Comparison of ENCODE assay signal across 22 cellular contexts in genomic region chr7:28369523-28369922, GRCh38. TPM values are rescaled to one million over a fixed set of nuclear protein-coding genes. Genes with fewer than 3 reads are reported as not detected.
DNase-seq lines count a peak whose midpoint lies in the region; ATAC-seq, FAIRE-seq and TF ChIP-seq lines count a peak whose summit lies in the region.
"Had no signal": no experiment of that assay in that cellular context is flagged by ENCODE, and none has a peak within 500 bp of the region (broad histone marks: within the 10 kb centered on the region; RNA-seq: fewer than 3 reads in every experiment).

No MANE protein-coding gene starts in this region.

- no peak overlapping the region for H3K27ac ChIP-seq in HEK293 (ENCODE audit: extremely low read depth, low read depth, low read length)
- H3K27ac ChIP-seq: GM23248 had no signal

- POLR2A ChIA-PET in HEK293 (lab: Yijun Ruan, JAX), result no interaction called here
- POLR2A ChIA-PET in WTC11 (lab: Charles Lee), result no interaction called here

- CTCF ChIA-PET in HEK293 (lab: Yijun Ruan, JAX), result interaction anchor here (0.7 kb wide), 1 partner anchor 235 kb away, joined by 3 read pairs; no protein-coding TSS in a partner anchor
- CTCF ChIA-PET in WTC11 (lab: Charles Lee), result no interaction called here

- H3K4me1 ChIP-seq in BE2C (peaks cover 11% of the 10 kb centered on the region), HEK293 (ENCODE audit: control insufficient read depth, insufficient read depth, low read length) (no peaks in the 10 kb centered on the region)

- H3K27me3 Mint-ChIP-seq in WTC11 (ENCODE audit: low read depth), result no peaks in the 10 kb centered on the region

- H3K27me3 ChIP-seq in BE2C, result no peaks in the 10 kb centered on the region

- DNase-seq in BE2C (peak; percentile 47), left kidney (ENCODE audit: low read depth, low spot score) (peak; percentile 35), urothelium cell line (ENCODE audit: low spot score) (no peak), WTC11 (ENCODE audit: low spot score) (no peak)
- DNase-seq: C1 segment of cervical spinal cord; CD4-positive, CD25-positive, alpha-beta regulatory T cell; CD8-positive, alpha-beta memory T cell; COR-L47; DMS 273 treated with DMSO at 0.1 percent for 48 hours; DMS53; DND-41; EL; GM23248; HCEC 1CT; HFFc6; IMR-90 had no signal

- TF ChIP-seq CTCF in BE2C (IDR thresholded peaks at IDR 0.05; ENCODE audit: low read depth, low read length), result no peak
- TF ChIP-seq CTCF in HEK293 (tag by site-specific recombination; IDR thresholded peaks at IDR 0.05), result no peak
- no peak for TF ChIP-seq CTCF in WTC11 (IDR thresholded peaks at IDR 0.05)

- H3K9me3 Mint-ChIP-seq in WTC11, result peaks cover 11% of the 10 kb centered on the region

- H3K36me3 ChIP-seq in BE2C, result no peaks in the 10 kb centered on the region
- no peaks in the 10 kb centered on the region for H3K36me3 ChIP-seq in HEK293 (ENCODE audit: control insufficient read depth in 2 of 2, insufficient read depth in 1 of 2, low read length in 2 of 2)

- H3K36me3 Mint-ChIP-seq in WTC11, result peaks cover 6% of the 10 kb centered on the region

- H3K4me1 Mint-ChIP-seq in WTC11, result no peaks in the 10 kb centered on the region; the same call in 1 of the 2 replicates
- H3K4me1 Mint-ChIP-seq: B cell; CD4-positive, CD25-positive, alpha-beta regulatory T cell; CD8-positive, alpha-beta memory T cell had no signal

- H3K9me3 ChIP-seq in BE2C (no peaks in the 10 kb centered on the region), HEK293 (ENCODE audit: control insufficient read depth, insufficient read depth, low read depth, low read length) (no peaks in the 10 kb centered on the region)

- H3K27ac Mint-ChIP-seq in WTC11, result no peak overlapping the region
- H3K27ac Mint-ChIP-seq: B cell; CD4-positive, CD25-positive, alpha-beta regulatory T cell; CD8-positive, alpha-beta memory T cell; HFFc6 had no signal

- no peak overlapping the region for H3K4me3 Mint-ChIP-seq in WTC11
- H3K4me3 Mint-ChIP-seq: B cell; CD4-positive, CD25-positive, alpha-beta regulatory T cell; CD8-positive, alpha-beta memory T cell; HFFc6 had no signal

- ATAC-seq in HG03520 (IDR thresholded peaks at IDR 0.05; ENCODE audit: unreplicated experiment), result no peak
- no peak for ATAC-seq in WTC11
- ATAC-seq: GM12878 had no signal

- H3K4me3 ChIP-seq in BE2C (ENCODE audit: low read depth, low read length) (no peak overlapping the region), HEK293 (ENCODE audit: low read depth, low read length) (no peak overlapping the region)
- H3K4me3 ChIP-seq: GM12878, GM23248 had no signal

- FAIRE-seq in urothelium cell line (lab: Jason Lieb, UNC), result peak; percentile 59
- FAIRE-seq: GM12878, H54, HTR-8/SVneo had no signal

TF ChIP-seq in HEK293, 187 proteins besides CTCF, POLR2A, EP300 and RAD21:
- TF ChIP-seq SCRT2 (tag by site-specific recombination; IDR thresholded peaks at IDR 0.05) (no peak), OSR2 (tag by site-specific recombination; IDR thresholded peaks at IDR 0.05) (peak; percentile 33; the same call in 1 of the 2 replicates), KLF17 (tag by site-specific recombination; IDR thresholded peaks at IDR 0.05) (no peak)

TF ChIP-seq in WTC11, 78 proteins besides CTCF, POLR2A, EP300 and RAD21 (continues in another document):
- TF ChIP-seq ZNF232 (CRISPR knock-in tag; IDR thresholded peaks at IDR 0.05), result no peak
- TF ChIP-seq ERG (CRISPR knock-in tag; IDR thresholded peaks at IDR 0.05), result no peak
- TF ChIP-seq HMGA2 (CRISPR knock-in tag; IDR thresholded peaks at IDR 0.05), result no peak
- TF ChIP-seq, protein P1, sequence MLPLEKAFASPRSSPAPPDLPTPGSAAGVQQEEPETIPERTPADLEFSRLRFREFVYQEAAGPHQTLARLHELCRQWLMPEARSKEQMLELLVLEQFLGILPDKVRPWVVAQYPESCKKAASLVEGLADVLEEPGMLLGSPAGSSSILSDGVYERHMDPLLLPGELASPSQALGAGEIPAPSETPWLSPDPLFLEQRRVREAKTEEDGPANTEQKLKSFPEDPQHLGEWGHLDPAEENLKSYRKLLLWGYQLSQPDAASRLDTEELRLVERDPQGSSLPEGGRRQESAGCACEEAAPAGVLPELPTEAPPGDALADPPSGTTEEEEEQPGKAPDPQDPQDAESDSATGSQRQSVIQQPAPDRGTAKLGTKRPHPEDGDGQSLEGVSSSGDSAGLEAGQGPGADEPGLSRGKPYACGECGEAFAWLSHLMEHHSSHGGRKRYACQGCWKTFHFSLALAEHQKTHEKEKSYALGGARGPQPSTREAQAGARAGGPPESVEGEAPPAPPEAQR (CRISPR knock-in tag; IDR thresholded peaks at IDR 0.05), result no peak
- no peak for TF ChIP-seq ZNF281 (CRISPR knock-in tag; IDR thresholded peaks at IDR 0.05)
- TF ChIP-seq NR1H2 (CRISPR knock-in tag; IDR thresholded peaks at IDR 0.05), result no peak
- TF ChIP-seq ARID4B (CRISPR knock-in tag; IDR thresholded peaks at IDR 0.05; ENCODE audit: borderline replicate concordance), result no peak

RNA-seq across cellular contexts. Expression of gene CREB5, which starts 42.8 kb away (rescaled TPM):
- polyA plus RNA-seq in BE2C (2012; ENCODE audit: insufficient read depth, insufficient read length, low read depth), result 5.6 TPM
- 1.1 to 1.7 TPM (median 1.3 TPM) in 3 replicates for total RNA-seq in WTC11 (2021)
- total RNA-seq: CD8-positive, alpha-beta memory T cell had no signal
- polyA plus RNA-seq: CD4-positive, CD25-positive, alpha-beta regulatory T cell; CD8-positive, alpha-beta memory T cell had no signal

Comparison
In these comparisons a context has a peak if more than half of its experiments do, and no peak if none do; other contexts are left out.
1. DNase-seq: peak in BE2C (single experiment) and left kidney (single experiment); none in urothelium cell line (single experiment) and WTC11 (single experiment).